1 cellular context compared by ENCODE assay signal in genomic region chr7:54541941-54542618, GRCh38.
A peak's percentile ranks its signal among the peaks of the same experiment; 100 is the strongest.
TF ChIP-seq lines count a peak whose summit lies in the region.

Gene VSTM2A (plus strand): TSS chr7:54542375. CDS start chr7:54542731, 356 bp downstream.

TF ChIP-seq in WTC11, 78 proteins besides CTCF, POLR2A, EP300 and RAD21 (continued from another document):
- TF ChIP-seq ARID4B (CRISPR knock-in tag; IDR thresholded peaks at IDR 0.05; ENCODE audit: borderline replicate concordance) (peak; percentile 59; the same call in 1 of the 2 replicates), RELA (CRISPR knock-in tag; IDR thresholded peaks at IDR 0.05; ENCODE audit: borderline replicate concordance) (no peak)
